8 cellular contexts compared by ENCODE assay signal in genomic region chr17:3668279-3669084, GRCh38.
DNase-seq lines count a peak whose midpoint lies in the region; ATAC-seq, FAIRE-seq and TF ChIP-seq lines count a peak whose summit lies in the region.

EMC6 (plus strand) TSS chr17:3668812; CDS start chr17:3669147, 335 bp downstream.
TAX1BP3 (minus strand) TSS chr17:3668578; CDS start chr17:3668526, 52 bp downstream.

- ATAC-seq in GM19025 (IDR thresholded peaks at IDR 0.05; ENCODE audit: low read depth, unreplicated experiment) (peak; percentile 86), HG03342 (IDR thresholded peaks at IDR 0.05; ENCODE audit: unreplicated experiment) (peak; percentile 89)
- peak; percentile 94 for ATAC-seq in activated CD4-positive, CD25-positive, alpha-beta regulatory T cell treated with anti-CD3 and anti-CD28 coated beads, Interleukin-2, amount 50 U/mL, for 24 hours

- peak within 1 kb of the TSS; percentile 95 for H3K4me3 ChIP-seq in AG09309 (ENCODE audit: control insufficient read depth, low read depth, low read length)

- DNase-seq in AG09309 (ENCODE audit: low read depth) (peak; percentile 84), NCI-H446 treated with DMSO at 0.1 percent for 48 hours (lab: John Stamatoyannopoulos, UW) (peak; percentile 92), cerebellar cortex (ENCODE audit: low spot score) (peak; percentile 98)
- DNase-seq in stimulated activated CD4-positive, alpha-beta T cell treated with anti-CD3 and anti-CD28 coated beads, Interleukin-12 subunit alpha, Interleukin-12 subunit beta, amount 100 ng/mL, for 4 hours = peak; percentile 99

- FAIRE-seq in islet of Langerhans (lab: Jason Lieb, UNC) = peak; percentile 56

- TF ChIP-seq CTCF in AG09309 (IDR thresholded peaks at IDR 0.05; ENCODE audit: control insufficient read depth, insufficient read depth, low read depth, low read length, missing control alignments) = no peak

Comparison
In these comparisons a context has a peak if more than half of its experiments do, and no peak if none do; other contexts are left out.
1. Peak in every context shown above with its lines: DNase-seq, ATAC-seq and H3K4me3 ChIP-seq.